8 cellular contexts compared by ENCODE assay signal in the genomic region with DNA sequence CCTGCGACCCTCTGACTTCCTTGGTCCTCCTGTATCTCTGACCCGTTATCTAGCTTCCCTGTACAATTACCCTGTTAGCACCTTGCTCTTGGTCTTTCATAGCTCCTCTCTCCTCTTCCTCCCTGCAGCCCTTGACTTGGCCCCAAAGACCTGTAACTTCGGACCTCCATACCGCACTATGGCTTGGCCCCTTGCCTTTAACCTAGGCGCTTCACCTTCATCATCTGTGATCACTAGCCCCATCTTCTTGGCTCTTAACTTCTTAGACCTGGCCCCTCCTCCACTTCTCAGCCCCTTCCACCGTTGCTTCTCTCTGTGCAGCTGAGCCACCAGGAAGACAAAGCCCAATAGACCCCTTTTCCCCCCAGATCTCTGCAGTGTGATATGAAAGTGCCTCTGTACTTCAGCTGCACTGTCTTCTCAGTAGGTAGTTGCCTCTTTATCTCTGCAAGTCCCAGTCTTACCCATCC. TPM values are rescaled to one million over a fixed set of nuclear protein-coding genes. Genes with fewer than 3 reads are reported as not detected.
DNase-seq lines count a peak whose midpoint lies in the region; ATAC-seq and TF ChIP-seq lines count a peak whose summit lies in the region.

No MANE protein-coding gene starts in this region.

- intact Hi-C loops in natural killer cell (cut with micrococcal nuclease): no loop called here
- intact Hi-C loops in posterior cingulate gyrus (cut with DNase I): loop anchor here (2.0 kb wide), 1 partner anchor 30 kb away; the partner anchor contains the start of genes ERMAP and SVBP

- TF ChIP-seq CTCF in natural killer cell (IDR thresholded peaks at IDR 0.05): no peak

- H3K27me3 Mint-ChIP-seq in CD8-positive, alpha-beta memory T cell: no peaks in the 10 kb centered on the region
- no peaks in the 10 kb centered on the region for H3K27me3 Mint-ChIP-seq in natural killer cell (ENCODE audit: low read depth in 2 of 2)

- peak overlapping the region; percentile 79 for H3K27ac ChIP-seq in CD8-positive, alpha-beta memory T cell (ENCODE audit: low read depth, low read length)
- H3K27ac ChIP-seq in KOPT-K1 (ENCODE audit: low read depth, low read length, poor library complexity, severe bottlenecking) (peak overlapping the region; percentile 59), cingulate gyrus (ENCODE audit: low read depth, low read length) (peak overlapping the region; percentile 70)

- POLR2A ChIA-PET in CD8-positive, alpha-beta memory T cell (lab: Charles Lee): interaction anchor here (0.6 to 2.0 kb wide), 4 partner anchors 31 to 253 kb away, joined by 3 to 18 read pairs (median 6); partner anchors contain the start of genes C1orf50, ERMAP and P3H1

- CTCF ChIA-PET in CD8-positive, alpha-beta memory T cell (lab: Charles Lee): interaction anchor here (1.4 to 3.0 kb wide), 6 partner anchors 11 to 226 kb away, joined by 4 to 14 read pairs (median 7); partner anchors contain the start of genes C1orf50, ERMAP, P3H1 and SVBP

- H3K27me3 ChIP-seq in CD8-positive, alpha-beta memory T cell (ENCODE audit: insufficient read depth, low read length, poor library complexity, severe bottlenecking): no peaks in the 10 kb centered on the region

- peaks cover 11% of the 10 kb centered on the region for H3K36me3 ChIP-seq in CD8-positive, alpha-beta memory T cell (ENCODE audit: insufficient read depth, low read length)
- H3K36me3 ChIP-seq in KOPT-K1 (ENCODE audit: insufficient read depth, low read length): peaks cover 31% of the 10 kb centered on the region

- H3K9me3 ChIP-seq in CD8-positive, alpha-beta memory T cell (ENCODE audit: low read length): no peaks in the 10 kb centered on the region
- H3K9me3 ChIP-seq in KOPT-K1 (ENCODE audit: insufficient read depth, low read length, poor library complexity, severe bottlenecking): no peaks in the 10 kb centered on the region

- H3K27ac Mint-ChIP-seq in CD8-positive, alpha-beta memory T cell: peak overlapping the region; percentile 66 to 97 (median 90)
- H3K27ac Mint-ChIP-seq in natural killer cell: peak overlapping the region; percentile 52 to 91

- peaks cover 12 to 39% (median 12%) of the 10 kb centered on the region in 3 donors for H3K36me3 Mint-ChIP-seq in CD8-positive, alpha-beta memory T cell
- H3K36me3 Mint-ChIP-seq in natural killer cell: no peaks in the 10 kb centered on the region

- H3K4me1 Mint-ChIP-seq in CD8-positive, alpha-beta memory T cell: peaks cover 34 to 42% (median 39%) of the 10 kb centered on the region in 3 donors
- peaks cover 17 to 32% of the 10 kb centered on the region in 2 donors for H3K4me1 Mint-ChIP-seq in natural killer cell

- peaks cover 20% of the 10 kb centered on the region for H3K4me1 ChIP-seq in CD8-positive, alpha-beta memory T cell (ENCODE audit: insufficient read depth, low read length)

- H3K9me3 Mint-ChIP-seq in CD8-positive, alpha-beta memory T cell: peaks cover 0 to 1% (median 0%) of the 10 kb centered on the region in 5 donors
- H3K9me3 Mint-ChIP-seq in natural killer cell: no peaks in the 10 kb centered on the region

- H3K4me3 Mint-ChIP-seq in CD8-positive, alpha-beta memory T cell: peak overlapping the region; percentile 91 to 98 (median 96)
- H3K4me3 Mint-ChIP-seq in natural killer cell: peak overlapping the region; percentile 92

- no peak for ATAC-seq in natural killer cell
- ATAC-seq in HG03520 (IDR thresholded peaks at IDR 0.05; ENCODE audit: unreplicated experiment): no peak

- DNase-seq in CD8-positive, alpha-beta memory T cell: no peak
- DNase-seq in natural killer cell: no peak
- DNase-seq in posterior cingulate gyrus: no peak
- no peak for DNase-seq in glomerular visceral epithelial cell (ENCODE audit: extremely low spot score)
- no peak for DNase-seq in cerebellum (ENCODE audit: low spot score)

- peak overlapping the region; percentile 93 for H3K4me3 ChIP-seq in CD8-positive, alpha-beta memory T cell (ENCODE audit: low read length)

RNA-seq across cellular contexts. Expression of gene ZNF691, which starts 0.7 kb away (rescaled TPM):
- total RNA-seq in CD8-positive, alpha-beta memory T cell: 10 to 100 TPM; 10.8 TPM
- 9.5 TPM for polyA plus RNA-seq in CD8-positive, alpha-beta memory T cell
- total RNA-seq in natural killer cell (1 to 10 TPM; 2.8 to 5.7 (median 5.2) TPM), cerebellum (9.5 TPM)

RNA-seq across cellular contexts. Expression of gene SVBP, which starts 29.9 kb away (rescaled TPM):
- 10 to 100 TPM; 12.6 to 16.4 TPM for total RNA-seq in CD8-positive, alpha-beta memory T cell
- 38.4 TPM for polyA plus RNA-seq in CD8-positive, alpha-beta memory T cell
- total RNA-seq in natural killer cell (10 to 100 TPM; 13.8 to 16.1 (median 15.2) TPM), cerebellum (32.8 TPM)

RNA-seq across cellular contexts. Expression of gene ERMAP, which starts 30.2 kb away (rescaled TPM):
- total RNA-seq in CD8-positive, alpha-beta memory T cell: 1 to 10 TPM; 3.5 to 3.6 TPM
- 3.1 TPM for polyA plus RNA-seq in CD8-positive, alpha-beta memory T cell
- total RNA-seq in natural killer cell: 1 to 10 TPM; 7.0 to 7.5 (median 7.5) TPM
- total RNA-seq in cerebellum: 3.0 TPM
